Comparison of ENCODE assay signal across 8 cellular contexts in genomic region chr15:68924866-68925599, GRCh38. TPM values are rescaled to one million over a fixed set of nuclear protein-coding genes. Genes with fewer than 3 reads are reported as not detected.
A peak's percentile ranks its signal among the peaks of the same experiment; 100 is the strongest.
DNase-seq lines count a peak whose midpoint lies in the region; ATAC-seq, FAIRE-seq and TF ChIP-seq lines count a peak whose summit lies in the region.

No MANE protein-coding gene starts in this region.

- no peaks in the 10 kb centered on the region for H3K36me3 ChIP-seq in neural progenitor cell
- H3K36me3 ChIP-seq in thoracic aorta, result no peaks in the 10 kb centered on the region

- TF ChIP-seq CTCF in LNCAP (IDR thresholded peaks at IDR 0.05) (peak; percentile 94), fibroblast of pulmonary artery (IDR thresholded peaks at IDR 0.05; ENCODE audit: low read length, missing control alignments) (peak; percentile 96), neural progenitor cell (IDR thresholded peaks at IDR 0.05) (peak; percentile 98), thoracic aorta (IDR thresholded peaks at IDR 0.05) (peak; percentile 59)

- no peaks in the 10 kb centered on the region for H3K79me2 ChIP-seq in neural progenitor cell (ENCODE audit: low read depth)

- H3K4me1 ChIP-seq in neural progenitor cell, result no peaks in the 10 kb centered on the region
- peaks cover 3 to 13% of the 10 kb centered on the region in 2 donors for H3K4me1 ChIP-seq in thoracic aorta (ENCODE audit: control insufficient read depth in 1 of 2, low read depth in 2 of 2)

- peak; percentile 5 for DNase-seq in DMS79 (lab: John Stamatoyannopoulos, UW)
- peak; percentile 33 for DNase-seq in RCC 7860 (ENCODE audit: low spot score)
- peak; percentile 72 for DNase-seq in activated T-cell treated with anti-CD3 and anti-CD28 coated beads, Interleukin-2, amount 50 U/mL, for 72 hours
- peak; percentile 79 for DNase-seq in fibroblast of pulmonary artery (ENCODE audit: low read depth)
- peak; percentile 85 for DNase-seq in neural progenitor cell (ENCODE audit: low spot score)
- DNase-seq in thoracic aorta (ENCODE audit: low spot score), result no peak

- no peaks in the 10 kb centered on the region for H3K36me3 Mint-ChIP-seq in activated T-cell treated with anti-CD3 and anti-CD28 coated beads, Interleukin-2, amount 50 U/mL, for 72 hours (ENCODE audit: insufficient read depth in 2 of 2)
- H3K36me3 Mint-ChIP-seq in neural progenitor cell, result peaks cover 3% of the 10 kb centered on the region

- H3K9me3 ChIP-seq in neural progenitor cell (ENCODE audit: low read depth), result no peaks in the 10 kb centered on the region
- no peaks in the 10 kb centered on the region for H3K9me3 ChIP-seq in thoracic aorta

- H3K4me3 ChIP-seq in fibroblast of pulmonary artery (replicated peaks; ENCODE audit: low read depth, low read length) (no peak overlapping the region), neural progenitor cell (no peak overlapping the region), thoracic aorta (no peak overlapping the region)

- peak; percentile 64 to 69 for ATAC-seq in activated T-cell treated with anti-CD3 and anti-CD28 coated beads, Interleukin-2, amount 50 U/mL, for 72 hours (replicated peaks in 1 of 2)
- ATAC-seq in thoracic aorta (ENCODE audit: insufficient number of reproducible peaks, low FRiP score, low read depth) (peak; percentile 40), HG03025 (IDR thresholded peaks at IDR 0.05; ENCODE audit: low FRiP score, unreplicated experiment) (no peak)

- H3K4me2 ChIP-seq in neural progenitor cell, result no peak overlapping the region

- peaks cover 43% of the 10 kb centered on the region for H3K27me3 Mint-ChIP-seq in activated T-cell treated with anti-CD3 and anti-CD28 coated beads, Interleukin-2, amount 50 U/mL, for 72 hours (ENCODE audit: low read depth)
- H3K27me3 Mint-ChIP-seq in neural progenitor cell (ENCODE audit: insufficient read depth, low read depth), result no peaks in the 10 kb centered on the region

- H3K27ac ChIP-seq in neural progenitor cell (no peak overlapping the region), thoracic aorta (no peak overlapping the region)

- no peaks in the 10 kb centered on the region for H3K4me1 Mint-ChIP-seq in activated T-cell treated with anti-CD3 and anti-CD28 coated beads, Interleukin-2, amount 50 U/mL, for 72 hours (ENCODE audit: low read depth)
- H3K4me1 Mint-ChIP-seq in neural progenitor cell, result peaks cover 6% of the 10 kb centered on the region

- no peaks in the 10 kb centered on the region for H4K20me1 ChIP-seq in neural progenitor cell (ENCODE audit: low read depth)

- no peak overlapping the region for H3K4me3 Mint-ChIP-seq in activated T-cell treated with anti-CD3 and anti-CD28 coated beads, Interleukin-2, amount 50 U/mL, for 72 hours
- H3K4me3 Mint-ChIP-seq in neural progenitor cell, result no peak overlapping the region

- H3K27me3 ChIP-seq in neural progenitor cell (no peaks in the 10 kb centered on the region), thoracic aorta (replicated peaks; ENCODE audit: insufficient read depth) (no peaks in the 10 kb centered on the region)

- H3K9ac ChIP-seq in neural progenitor cell, result no peak overlapping the region

- no peak overlapping the region for H3K27ac Mint-ChIP-seq in activated T-cell treated with anti-CD3 and anti-CD28 coated beads, Interleukin-2, amount 50 U/mL, for 72 hours
- no peak overlapping the region for H3K27ac Mint-ChIP-seq in neural progenitor cell

- peak; percentile 58 for FAIRE-seq in RCC 7860 (lab: Jason Lieb, UNC)

- H3F3A ChIP-seq in neural progenitor cell (ENCODE audit: low read depth), result no peaks in the 10 kb centered on the region

- no peak overlapping the region for H2AFZ ChIP-seq in neural progenitor cell (replicated peaks)

- no peaks in the 10 kb centered on the region for H3K9me3 Mint-ChIP-seq in activated T-cell treated with anti-CD3 and anti-CD28 coated beads, Interleukin-2, amount 50 U/mL, for 72 hours
- peaks cover 5% of the 10 kb centered on the region for H3K9me3 Mint-ChIP-seq in neural progenitor cell

RNA-seq across cellular contexts. Expression of gene SPESP1, which starts 5.3 kb away (rescaled TPM):
- 1 to 10 TPM in 1 of 2 donors, under 1 TPM in 1; 0.58 to 2.0 TPM for total RNA-seq in activated T-cell treated with anti-CD3 and anti-CD28 coated beads, Interleukin-2, amount 50 U/mL, for 72 hours
- total RNA-seq in neural progenitor cell (ENCODE audit: low replicate concordance) (not detected in 2 replicates), thoracic aorta (1 to 10 TPM; 2.7 to 3.3 TPM)
